2 cellular contexts compared by ENCODE assay signal in the genomic region with DNA sequence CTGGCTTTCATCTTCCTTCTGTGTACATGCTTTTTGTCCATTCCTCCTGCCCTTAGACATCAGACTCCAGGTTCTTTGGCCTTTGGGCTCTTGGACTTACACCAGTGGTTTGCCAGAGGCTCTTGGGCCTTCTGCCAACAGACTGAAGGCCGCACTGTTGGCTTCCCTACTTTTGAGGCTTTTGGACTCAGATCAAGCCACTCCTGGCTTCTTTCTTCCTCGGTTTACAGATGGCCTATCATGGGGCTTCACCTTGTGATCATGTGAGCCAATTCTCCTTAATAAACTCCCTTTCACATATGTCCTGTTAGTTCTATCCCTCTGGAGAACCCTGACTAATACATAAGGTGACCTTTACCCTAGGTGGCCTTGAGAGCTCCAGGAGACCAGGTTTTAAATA.
TF ChIP-seq lines count a peak whose summit lies in the region.

No MANE protein-coding gene starts in this region.

TF ChIP-seq in liver, 16 proteins besides CTCF, POLR2A, EP300 and RAD21 (continued from another document):
- TF ChIP-seq ATF3 (IDR thresholded peaks at IDR 0.05) (no peak), HNF4A (conservative IDR thresholded peaks at IDR 0.05) (peak; percentile 84 to 91), RXRA (IDR thresholded peaks at IDR 0.05) (peak; percentile 31 to 51), ZBTB33 (IDR thresholded peaks at IDR 0.05) (no peak), YY1 (IDR thresholded peaks at IDR 0.05) (peak; percentile 19)

TF ChIP-seq in HepG2, 621 proteins besides CTCF, POLR2A, EP300 and RAD21 (continued from another document):
- TF ChIP-seq DMTF1 (CRISPR knock-in tag; IDR thresholded peaks at IDR 0.05) (no peak), ZNF276 (CRISPR knock-in tag; IDR thresholded peaks at IDR 0.05; ENCODE audit: low read depth) (no peak), ATF3 (CRISPR knock-in tag; IDR thresholded peaks at IDR 0.05) (no peak), GLI4 (CRISPR knock-in tag; IDR thresholded peaks at IDR 0.05; ENCODE audit: borderline replicate concordance) (no peak), MBD4 (IDR thresholded peaks at IDR 0.05; ENCODE audit: borderline replicate concordance, low read length) (no peak), SIX4 (CRISPR knock-in tag; IDR thresholded peaks at IDR 0.05) (no peak), CREB1 (IDR thresholded peaks at IDR 0.05) (no peak), CREB1 (CRISPR knock-in tag; IDR thresholded peaks at IDR 0.05) (no peak), ZMYM3 (CRISPR knock-in tag; IDR thresholded peaks at IDR 0.05) (no peak), ZFP36L1 (CRISPR knock-in tag; IDR thresholded peaks at IDR 0.05) (no peak), RXRA (CRISPR knock-in tag; IDR thresholded peaks at IDR 0.05) (no peak), HMGA1 (CRISPR knock-in tag; conservative IDR thresholded peaks at IDR 0.05) (no peak), THAP7 (CRISPR knock-in tag; IDR thresholded peaks at IDR 0.05) (no peak), KIAA2018 (CRISPR knock-in tag; IDR thresholded peaks at IDR 0.05; ENCODE audit: borderline replicate concordance) (no peak), ONECUT2 (CRISPR knock-in tag; IDR thresholded peaks at IDR 0.05) (no peak)
TF ChIP-seq in HepG2: peak in this region for 0.
